20 cellular contexts compared by ENCODE assay signal in the genomic region with DNA sequence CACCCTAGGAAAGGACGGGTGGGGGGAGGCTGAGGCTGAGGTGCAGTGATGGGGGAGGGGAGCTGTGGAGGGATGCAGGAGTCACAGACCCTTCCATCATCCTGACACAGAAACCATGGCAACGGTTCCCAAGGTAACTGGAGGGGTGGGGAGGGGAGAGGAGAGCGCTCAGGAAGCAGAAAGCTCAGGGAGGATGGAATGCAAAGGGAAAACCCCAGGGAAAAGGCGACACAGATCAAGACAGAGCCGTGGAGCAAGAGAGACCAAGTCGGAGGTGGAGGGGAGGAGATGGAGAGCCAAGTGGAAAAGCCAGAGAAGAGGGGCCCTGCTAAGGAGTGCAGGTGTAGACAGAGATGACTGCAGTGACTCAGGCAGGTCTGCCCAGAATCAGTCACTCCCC. TPM values are rescaled to one million over a fixed set of nuclear protein-coding genes. Genes with fewer than 3 reads are reported as not detected.
"Had no signal": no experiment of that assay in that cellular context is flagged by ENCODE, and none has a peak within 500 bp of the region (broad histone marks: within the 10 kb centered on the region; RNA-seq: fewer than 3 reads in every experiment).

No MANE protein-coding gene starts in this region.

- H3K9me3 ChIP-seq: mucosa of descending colon, suprapubic skin had no signal

- ATAC-seq: left lobe of liver; mucosa of descending colon; natural killer cell; stimulated activated naive CD8-positive, alpha-beta T cell treated with anti-CD3 and anti-CD28 coated beads, Interleukin-15, Interleukin-2, amounts not matched to agents 100 U/mL and 50 U/mL, for 24 hours had no signal

- H3K36me3 Mint-ChIP-seq: activated naive CD8-positive, alpha-beta T cell; natural killer cell; type B pancreatic cell had no signal

- H3K9me3 Mint-ChIP-seq: natural killer cell; T-helper 2 cell treated with Interferon-gamma antibody and Interleukin-4, amounts not matched to agents 5 μg/mL and 100 μg/mL, for 36 hours; type B pancreatic cell had no signal

- H3K36me3 ChIP-seq: brain microvascular endothelial cell, suprapubic skin had no signal

- H3K4me3 Mint-ChIP-seq: activated naive CD8-positive, alpha-beta T cell; endodermal cell; natural killer cell; T-helper 2 cell treated with Interferon-gamma antibody and Interleukin-4, amounts not matched to agents 5 μg/mL and 100 μg/mL, for 36 hours; type B pancreatic cell had no signal

- H3K27ac ChIP-seq: brain microvascular endothelial cell, suprapubic skin had no signal

- H3K27ac Mint-ChIP-seq: activated naive CD8-positive, alpha-beta T cell; endodermal cell; natural killer cell; T-helper 2 cell treated with Interferon-gamma antibody and Interleukin-4, amounts not matched to agents 5 μg/mL and 100 μg/mL, for 36 hours; type B pancreatic cell had no signal

- DNase-seq: activated CD4-positive, alpha-beta T cell treated with anti-CD3 and anti-CD28 coated beads, Interleukin-2, amount 50 U/mL, for 4 hours; activated CD4-positive, CD25-positive, alpha-beta regulatory T cell treated with anti-CD3 and anti-CD28 coated beads, Interleukin-2, amount 50 U/mL, for 72 hours; activated gamma-delta T cell; activated T-cell treated with anti-CD3 and anti-CD28 coated beads, Interleukin-2, amount 50 U/mL, for 48 hours; brain microvascular endothelial cell; cerebellar nuclear complex; endodermal cell; erythroblast; mammary epithelial cell; mucosa of descending colon; natural killer cell; stimulated activated CD4-positive, alpha-beta T cell treated with anti-CD3 and anti-CD28 coated beads, Interleukin-4, amount 100 ng/mL, for 1 hour; stimulated activated CD8-positive, alpha-beta memory T cell treated with anti-CD3 and anti-CD28 coated beads, Interleukin-4, amount 100 ng/mL, for 48 hours; stimulated activated naive CD8-positive, alpha-beta T cell treated with anti-CD3 and anti-CD28 coated beads, Interleukin-15, Interleukin-2, amounts not matched to agents 100 U/mL and 50 U/mL, for 24 hours had no signal

- H3K4me3 ChIP-seq: mucosa of descending colon, suprapubic skin had no signal

- H3K4me1 ChIP-seq: suprapubic skin had no signal

RNA-seq across cellular contexts. Expression of a gene that starts 33.0 kb away (rescaled TPM):
- total RNA-seq: endodermal cell, left lobe of liver, mammary epithelial cell, natural killer cell, osteocyte had no signal
- polyA plus RNA-seq: mammary epithelial cell had no signal
